ENCODE assay signal across 18 cellular contexts in the genomic region with DNA sequence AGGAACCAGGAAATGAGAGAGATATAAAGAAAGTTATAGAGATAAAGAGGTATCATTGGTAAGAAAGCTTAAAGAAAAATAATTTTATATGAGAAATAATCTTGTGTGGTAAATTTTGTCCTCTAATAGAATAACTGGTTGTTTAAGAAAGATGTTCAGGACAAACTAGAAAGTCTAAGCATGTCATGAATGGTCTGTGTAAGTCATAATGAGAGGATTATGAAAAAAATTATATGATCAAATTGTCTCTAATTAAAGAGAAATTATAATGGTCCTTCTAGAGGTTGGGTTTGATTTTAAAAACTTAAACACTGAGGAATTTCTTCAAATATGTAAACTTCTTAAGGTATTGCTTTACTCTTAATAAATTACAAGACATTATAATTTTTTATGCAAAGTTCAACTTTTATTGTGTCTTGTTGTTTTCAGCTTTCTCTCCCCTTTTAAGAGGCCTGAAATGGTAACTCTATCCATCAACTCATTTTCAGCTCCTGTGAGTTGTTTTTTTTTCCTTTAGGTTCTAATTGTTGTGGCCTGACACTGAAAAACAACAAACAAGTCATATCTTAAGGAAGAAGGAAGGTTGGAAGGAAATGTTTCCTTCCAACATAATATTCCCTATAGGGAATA.
DNase-seq lines count a peak whose midpoint lies in the region; ATAC-seq and TF ChIP-seq lines count a peak whose summit lies in the region.
"Had no signal": no experiment of that assay in that cellular context is flagged by ENCODE, and none has a peak within 500 bp of the region (broad histone marks: within the 10 kb centered on the region; RNA-seq: fewer than 3 reads in every experiment).

No MANE protein-coding gene starts in this region.

- TF ChIP-seq CTCF in upper lobe of right lung (IDR thresholded peaks at IDR 0.05), result no peak

- no peaks in the 10 kb centered on the region for H3K79me1 ChIP-seq in mesendoderm (ENCODE audit: low read length)

- H4K8ac ChIP-seq in mesendoderm (ENCODE audit: low read depth, low read length), result no peak overlapping the region

- no peak overlapping the region for H2BK120ac ChIP-seq in mesendoderm (ENCODE audit: low read depth, low read length)

- H3K4me3 ChIP-seq in mesendoderm (ENCODE audit: low read length) (no peak overlapping the region), upper lobe of right lung (no peak overlapping the region)
- H3K4me3 ChIP-seq: lung, upper lobe of left lung had no signal

- no peak overlapping the region for H3K56ac ChIP-seq in mesendoderm (ENCODE audit: low read length)

- H3K4me2 ChIP-seq in mesendoderm (ENCODE audit: low read length), result no peak overlapping the region

- H2AK5ac ChIP-seq in mesendoderm (ENCODE audit: low read length), result no peak overlapping the region

- ATAC-seq in GM21423 (IDR thresholded peaks at IDR 0.05; ENCODE audit: unreplicated experiment), result no peak
- no peak for ATAC-seq in upper lobe of right lung
- no peak for ATAC-seq in GM19395 (IDR thresholded peaks at IDR 0.05; ENCODE audit: unreplicated experiment)
- ATAC-seq: effector memory CD8-positive, alpha-beta T cell; natural killer cell had no signal

- no peak overlapping the region for H3K18ac ChIP-seq in mesendoderm (ENCODE audit: low read length)

- H2BK15ac ChIP-seq in mesendoderm (replicated peaks; ENCODE audit: low read depth), result no peak overlapping the region

- H3K4ac ChIP-seq in mesendoderm (ENCODE audit: low read depth, low read length), result no peak overlapping the region

- no peak overlapping the region for H3K23ac ChIP-seq in mesendoderm (ENCODE audit: low read length)

- H3K27ac ChIP-seq in mesendoderm (ENCODE audit: low read depth, low read length) (no peak overlapping the region), upper lobe of right lung (no peak overlapping the region)
- H3K27ac ChIP-seq: foreskin keratinocyte, KMS-11, upper lobe of left lung had no signal

- no peaks in the 10 kb centered on the region for H3K9me3 ChIP-seq in upper lobe of right lung

- no peaks in the 10 kb centered on the region for H3K4me1 ChIP-seq in mesendoderm (ENCODE audit: control insufficient read depth, low read depth, low read length)
- H3K4me1 ChIP-seq in upper lobe of right lung, result no peaks in the 10 kb centered on the region
- H3K4me1 ChIP-seq: foreskin keratinocyte, upper lobe of left lung had no signal

- no peak overlapping the region for H4K5ac ChIP-seq in mesendoderm (ENCODE audit: low read length)

- H2BK5ac ChIP-seq in mesendoderm (ENCODE audit: low read length), result no peak overlapping the region

- intact Hi-C loops in upper lobe of right lung (cut with DNase I), result no loop called here

- no peaks in the 10 kb centered on the region for H3K36me3 ChIP-seq in mesendoderm (ENCODE audit: control insufficient read depth, insufficient read depth, low read length)
- no peaks in the 10 kb centered on the region for H3K36me3 ChIP-seq in upper lobe of right lung
- H3K36me3 ChIP-seq: upper lobe of left lung had no signal

- DNase-seq in NCI-H510A treated with DMSO at 0.1 percent for 48 hours (lab: John Stamatoyannopoulos, UW) (peak; percentile 5), NCI-H510A (lab: John Stamatoyannopoulos, UW) (no peak), LHCN-M2 (ENCODE audit: low read depth) (peak; percentile 34), astrocyte of the hippocampus (ENCODE audit: low read depth, low spot score) (peak; percentile 9), mesendoderm (peak; percentile 67), upper lobe of right lung (no peak)
- DNase-seq: activated CD4-positive, alpha-beta T cell treated with anti-CD3 and anti-CD28 coated beads, Interleukin-2, amount 10 ng/mL, durations not matched to agents 7 days and 5 days; activated T-cell treated with anti-CD3 and anti-CD28 coated beads for 4 hours; Calu3; effector memory CD8-positive, alpha-beta T cell; natural killer cell; NCI-H2029; upper lobe of left lung had no signal

- H3K27me3 ChIP-seq in mesendoderm (ENCODE audit: insufficient read depth, low read length, poor library complexity) (no peaks in the 10 kb centered on the region), upper lobe of right lung (no peaks in the 10 kb centered on the region)
- H3K27me3 ChIP-seq: foreskin keratinocyte, upper lobe of left lung had no signal

- H3K79me2 ChIP-seq in mesendoderm (ENCODE audit: control insufficient read depth, insufficient read depth, low read length), result no peaks in the 10 kb centered on the region

- H3K9ac ChIP-seq in mesendoderm (ENCODE audit: low read length), result no peak overlapping the region
- H3K9ac ChIP-seq: KMS-11 had no signal

Comparison
In these comparisons a context has a peak if more than half of its experiments do, and no peak if none do; other contexts are left out.
1. DNase-seq: peak in NCI-H510A treated with DMSO at 0.1 percent for 48 hours (single experiment), LHCN-M2 (single experiment), astrocyte of the hippocampus (single experiment) and mesendoderm (single experiment); none in NCI-H510A (single experiment) and upper lobe of right lung (single experiment).